In genomic region chr11:16252373-16252772, GRCh38 we compare ENCODE assay signal across 13 cellular contexts.
DNase-seq lines count a peak whose midpoint lies in the region; ATAC-seq and TF ChIP-seq lines count a peak whose summit lies in the region.
"Had no signal": no experiment of that assay in that cellular context is flagged by ENCODE, and none has a peak within 500 bp of the region (broad histone marks: within the 10 kb centered on the region; RNA-seq: fewer than 3 reads in every experiment).

No MANE protein-coding gene starts in this region.

- no peak overlapping the region for H3K27ac Mint-ChIP-seq in GM23338
- H3K27ac Mint-ChIP-seq: stimulated activated memory B cell treated with anti-CD40 and anti-IgM and Interleukin-4, amounts not matched to agents 10 μg/mL and 1 μg/mL and 100 μg/mL, for 72 hours; T-helper 17 cell had no signal

- H3K4me3 ChIP-seq in GM23338 (no peak overlapping the region), iPS DF 6.9 (ENCODE audit: low read length) (no peak overlapping the region), ovary (no peak overlapping the region)
- H3K4me3 ChIP-seq: body of pancreas, gastrocnemius medialis had no signal

- H3K79me2 ChIP-seq in GM23338 (replicated peaks; ENCODE audit: insufficient read depth), result no peaks in the 10 kb centered on the region

- H3K27me3 ChIP-seq in GM23338 (ENCODE audit: insufficient read depth) (no peaks in the 10 kb centered on the region), iPS DF 6.9 (ENCODE audit: control insufficient read depth, insufficient read depth, low read length) (no peaks in the 10 kb centered on the region), ovary (no peaks in the 10 kb centered on the region)
- H3K27me3 ChIP-seq: body of pancreas, gastrocnemius medialis had no signal

- H3K9me3 Mint-ChIP-seq in GM23338, result peaks cover 17% of the 10 kb centered on the region

- peak overlapping the region; percentile 72; the same call in 1 of the 2 replicates for H2AFZ ChIP-seq in GM23338

- peak; percentile 74 for DNase-seq in GM23338 (ENCODE audit: low spot score)
- peak; percentile 4 for DNase-seq in iPS DF 6.9 (ENCODE audit: low read depth, low spot score)
- no peak for DNase-seq in ovary
- no peak for DNase-seq in NOMO-1 (lab: John Stamatoyannopoulos, UW; ENCODE audit: unreplicated experiment in 2 of 2)
- no peak for DNase-seq in NAMALWA (ENCODE audit: low spot score)
- DNase-seq in NCI-H1048 (lab: John Stamatoyannopoulos, UW), result no peak
- DNase-seq: gastrocnemius medialis, T-helper 17 cell had no signal

- no peak overlapping the region for H3K4me2 ChIP-seq in GM23338
- H3K4me2 ChIP-seq: KMS-11 had no signal

- H3K36me3 Mint-ChIP-seq in GM23338 (ENCODE audit: low read depth), result peaks cover 15% of the 10 kb centered on the region; the same call in 2 of the 3 replicates
- H3K36me3 Mint-ChIP-seq: stimulated activated memory B cell treated with anti-CD40 and anti-IgM and Interleukin-4, amounts not matched to agents 10 μg/mL and 1 μg/mL and 100 μg/mL, for 72 hours had no signal

- ATAC-seq in GM23338, result peak; percentile 76
- ATAC-seq: body of pancreas; gastrocnemius medialis; stimulated activated memory B cell treated with anti-CD40 and anti-IgM and Interleukin-4, amounts not matched to agents 10 μg/mL and 1 μg/mL and 100 μg/mL, for 72 hours; T-helper 17 cell had no signal

- no peaks in the 10 kb centered on the region for H3K9me2 ChIP-seq in GM23338 (ENCODE audit: insufficient read depth)

- H3K36me3 ChIP-seq in GM23338 (ENCODE audit: insufficient read depth), result no peaks in the 10 kb centered on the region; the same call in 1 of the 2 replicates
- no peaks in the 10 kb centered on the region for H3K36me3 ChIP-seq in iPS DF 6.9 (ENCODE audit: control insufficient read depth, insufficient read depth, low read length)
- H3K36me3 ChIP-seq in ovary, result no peaks in the 10 kb centered on the region
- H3K36me3 ChIP-seq: gastrocnemius medialis had no signal

- H3K4me1 Mint-ChIP-seq in GM23338, result peaks cover 5% of the 10 kb centered on the region; the same call in 2 of the 3 replicates
- H3K4me1 Mint-ChIP-seq: stimulated activated memory B cell treated with anti-CD40 and anti-IgM and Interleukin-4, amounts not matched to agents 10 μg/mL and 1 μg/mL and 100 μg/mL, for 72 hours; T-helper 17 cell had no signal

- peaks cover 3% of the 10 kb centered on the region for H3K27me3 Mint-ChIP-seq in GM23338 (ENCODE audit: insufficient read depth, low read depth, poor library complexity)
- H3K27me3 Mint-ChIP-seq: stimulated activated memory B cell treated with anti-CD40 and anti-IgM and Interleukin-4, amounts not matched to agents 10 μg/mL and 1 μg/mL and 100 μg/mL, for 72 hours; T-helper 17 cell had no signal

- no peak for TF ChIP-seq POLR2A in ovary (IDR thresholded peaks at IDR 0.05)

- no peak for TF ChIP-seq EP300 in ovary (IDR thresholded peaks at IDR 0.05)

- H3K27ac ChIP-seq in 22Rv1 (no peak overlapping the region), GM23338 (ENCODE audit: low read depth) (no peak overlapping the region), VCaP (no peak overlapping the region), iPS DF 6.9 (ENCODE audit: low read length) (no peak overlapping the region), ovary (no peak overlapping the region)
- H3K27ac ChIP-seq: body of pancreas, gastrocnemius medialis, KMS-11 had no signal

- 0 out of 2 replicates have a peak, but pooled peaks cover 3% of the 10 kb centered on the region for H3K4me1 ChIP-seq in GM23338 (ENCODE audit: insufficient read depth)
- no peaks in the 10 kb centered on the region for H3K4me1 ChIP-seq in iPS DF 6.9 (ENCODE audit: control insufficient read depth, insufficient read depth, low read length)
- no peaks in the 10 kb centered on the region for H3K4me1 ChIP-seq in ovary (ENCODE audit: insufficient read depth)
- H3K4me1 ChIP-seq: body of pancreas, gastrocnemius medialis had no signal

- no peak overlapping the region for H3K4me3 Mint-ChIP-seq in GM23338
- H3K4me3 Mint-ChIP-seq: stimulated activated memory B cell treated with anti-CD40 and anti-IgM and Interleukin-4, amounts not matched to agents 10 μg/mL and 1 μg/mL and 100 μg/mL, for 72 hours; T-helper 17 cell had no signal

- H3F3A ChIP-seq in GM23338 (replicated peaks; ENCODE audit: low read depth), result no peaks in the 10 kb centered on the region

- H3K9me3 ChIP-seq in iPS DF 6.9 (ENCODE audit: control insufficient read depth, insufficient read depth, low read length) (no peaks in the 10 kb centered on the region), ovary (no peaks in the 10 kb centered on the region)
- H3K9me3 ChIP-seq: body of pancreas, gastrocnemius medialis had no signal

- intact Hi-C loops in ovary (cut with DNase I), result no loop called here

- H4K20me1 ChIP-seq in GM23338 (replicated peaks; ENCODE audit: insufficient read depth), result no peaks in the 10 kb centered on the region

- peak; percentile 31 for TF ChIP-seq CTCF in 22Rv1 (IDR thresholded peaks at IDR 0.05)
- TF ChIP-seq CTCF in GM23338 (conservative IDR thresholded peaks at IDR 0.05; ENCODE audit: low read depth in 2 of 2), result peak; percentile 28 to 46; a peak in 3 of 4 replicates
- peak; percentile 67 for TF ChIP-seq CTCF in VCaP (conservative IDR thresholded peaks at IDR 0.05)
- TF ChIP-seq CTCF in ovary (IDR thresholded peaks at IDR 0.05), result no peak

- WGBS in iPS DF 6.9 (ENCODE audit: insufficient coverage, insufficient read length), result no CpG with 5 or more reads among the region's 4 CpGs
- 59 to 69% (median 66%) methylated on average over 4 of the region's 4 CpGs for WGBS in ovary, 3 donors

TF ChIP-seq in GM23338, 12 proteins besides CTCF, POLR2A, EP300 and RAD21:
- no peak for TF ChIP-seq EZH2 (IDR thresholded peaks at IDR 0.05; ENCODE audit: low read depth, unreplicated experiment)
- TF ChIP-seq EZH2phosphoT487 (IDR thresholded peaks at IDR 0.05; ENCODE audit: unreplicated experiment), result no peak
- no peak for TF ChIP-seq JUNB (IDR thresholded peaks at IDR 0.05; ENCODE audit: unreplicated experiment)
- TF ChIP-seq POLR2AphosphoS5 (IDR thresholded peaks at IDR 0.05; ENCODE audit: low read depth), result no peak
TF ChIP-seq in GM23338: peak in this region for 0.

Comparison
In these comparisons a context has a peak if more than half of its experiments do, and no peak if none do; other contexts are left out.
1. CTCF ChIP-seq: peak in 22Rv1 (single experiment), GM23338 (2 of 2) and VCaP (single experiment); none in ovary (0 of 3).
2. DNase-seq: peak in GM23338 (single experiment) and iPS DF 6.9 (single experiment); none in ovary (0 of 5), NOMO-1 (0 of 2), NAMALWA (single experiment) and NCI-H1048 (single experiment).